ENCODE assay signal across 36 cellular contexts in the genomic region with DNA sequence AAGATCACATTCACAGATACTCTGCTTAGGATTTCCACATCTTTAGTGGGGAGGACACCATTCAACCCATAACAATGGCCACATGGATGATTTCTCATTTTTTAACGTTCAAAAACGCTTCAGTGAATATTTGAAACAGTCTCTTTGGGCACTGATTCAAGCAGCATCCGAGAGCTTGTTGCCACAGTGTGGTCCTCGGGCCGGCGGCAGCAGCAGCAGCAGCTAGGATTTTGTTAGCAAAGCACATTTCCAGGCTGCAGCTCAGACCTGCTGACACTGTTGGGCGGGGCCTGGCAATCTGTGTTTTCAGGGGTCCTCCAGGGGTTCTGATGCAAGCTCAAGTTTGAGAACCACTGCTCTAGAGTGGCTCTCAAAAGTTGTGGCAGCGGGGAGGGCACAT.
"Had no signal": no experiment of that assay in that cellular context is flagged by ENCODE, and none has a peak within 500 bp of the region (broad histone marks: within the 10 kb centered on the region; RNA-seq: fewer than 3 reads in every experiment).

No MANE protein-coding gene starts in this region.

- H3K36me3 ChIP-seq: adrenal gland, brain microvascular endothelial cell, breast epithelium had no signal

- H3K4me3 ChIP-seq: adrenal gland, body of pancreas, breast epithelium had no signal

- H3K27ac ChIP-seq: adrenal gland, body of pancreas, brain microvascular endothelial cell, breast epithelium, VCaP had no signal

- DNase-seq: activated B cell treated with CpG ODN at 0.5 μM for 24 hours; activated CD4-positive, alpha-beta memory T cell treated with anti-CD3 and anti-CD28 coated beads for 36 hours; activated CD4-positive, alpha-beta T cell treated with anti-CD3 and anti-CD28 coated beads for 4 hours; activated CD4-positive, alpha-beta T cell treated with anti-CD3 and anti-CD28 coated beads, Interleukin-2, amount 10 ng/mL, durations not matched to agents 24 days and 14 days; activated CD4-positive, alpha-beta T cell treated with anti-CD3 and anti-CD28 coated beads, Interleukin-2, amount 50 U/mL, for 1 hour; activated CD4-positive, alpha-beta T cell treated with anti-CD3 and anti-CD28 coated beads, Interleukin-2, amount 50 U/mL, for 4 hours; activated CD4-positive, CD25-positive, alpha-beta regulatory T cell treated with anti-CD3 and anti-CD28 coated beads, Interleukin-2, amount 50 U/mL, for 72 hours; activated CD8-positive, alpha-beta memory T cell treated with anti-CD3 and anti-CD28 coated beads, Interleukin-2, amount 50 U/mL, for 4 hours; activated CD8-positive, alpha-beta T cell treated with anti-CD3 and anti-CD28 coated beads for 36 hours; activated effector memory CD4-positive, alpha-beta T cell treated with anti-CD3 and anti-CD28 coated beads, Interleukin-2, amount 50 U/mL, for 16 hours; activated gamma-delta T cell treated with Interleukin-2 at 50 U/mL for 16 hours; activated naive CD4-positive, alpha-beta T cell; activated naive CD4-positive, alpha-beta T cell treated with anti-CD3 and anti-CD28 coated beads for 36 hours; activated naive CD4-positive, alpha-beta T cell treated with anti-CD3 and anti-CD28 coated beads, Interleukin-2, amount 50 U/mL, for 16 hours; activated naive CD8-positive, alpha-beta T cell treated with anti-CD3 and anti-CD28 coated beads for 36 hours; activated T-cell treated with anti-CD3 and anti-CD28 coated beads for 4 hours; activated T-cell treated with anti-CD3 and anti-CD28 coated beads, Interleukin-2, amount 50 U/mL, for 1 hour; activated T-cell treated with anti-CD3 and anti-CD28 coated beads, Interleukin-2, amount 50 U/mL, for 4 hours; activated T-cell treated with anti-CD3 and anti-CD28 coated beads, Interleukin-2, amount 50 U/mL, for 72 hours; adrenal gland; amniotic stem cell; aorta; body of pancreas; brain microvascular endothelial cell; central memory CD4-positive, alpha-beta T cell; T-cell; T-helper 17 cell; T-helper 9 cell had no signal

- H3K27me3 Mint-ChIP-seq: activated B cell treated with CpG ODN at 0.5 μM for 24 hours; activated CD4-positive, alpha-beta memory T cell treated with anti-CD3 and anti-CD28 coated beads for 36 hours; activated CD8-positive, alpha-beta T cell treated with anti-CD3 and anti-CD28 coated beads for 36 hours; activated naive CD8-positive, alpha-beta T cell treated with anti-CD3 and anti-CD28 coated beads for 36 hours; activated T-helper 17 cell treated with anti-CD3 and anti-CD28 coated beads, Interleukin-2, amount 50 U/mL, for 72 hours; T-cell had no signal

- H3K4me3 Mint-ChIP-seq: activated B cell treated with CpG ODN at 0.5 μM for 24 hours; activated CD4-positive, alpha-beta memory T cell treated with anti-CD3 and anti-CD28 coated beads for 36 hours; activated CD4-positive, alpha-beta T cell treated with anti-CD3 and anti-CD28 coated beads, Interleukin-2, amount 10 ng/mL, durations not matched to agents 24 days and 14 days; activated CD8-positive, alpha-beta T cell treated with anti-CD3 and anti-CD28 coated beads for 36 hours; activated naive CD4-positive, alpha-beta T cell treated with anti-CD3 and anti-CD28 coated beads for 36 hours; activated naive CD8-positive, alpha-beta T cell treated with anti-CD3 and anti-CD28 coated beads for 36 hours; activated T-cell treated with anti-CD3 and anti-CD28 coated beads, Interleukin-2, amount 50 U/mL, for 4 hours; activated T-cell treated with anti-CD3 and anti-CD28 coated beads, Interleukin-2, amount 50 U/mL, for 72 hours; activated T-helper 1 cell treated with anti-CD3 and anti-CD28 coated beads, Interleukin-12 subunit alpha, Interleukin-12 subunit beta, Interleukin-2, Interleukin-4 antibody, amounts not matched to agents 30 ng/mL and 10 ng/mL and 1 ng/mL, durations not matched to agents 14 hours and 24 hours and 36 hours; activated T-helper 17 cell treated with anti-CD3 and anti-CD28 coated beads, Interleukin-2, amount 50 U/mL, for 72 hours; T-cell; T-helper 17 cell; T-helper 2 cell treated with Interferon-gamma antibody and Interleukin-4, amounts not matched to agents 5 μg/mL and 100 μg/mL, for 36 hours had no signal

- ATAC-seq: activated CD8-positive, alpha-beta T cell treated with anti-CD3 and anti-CD28 coated beads for 36 hours; activated naive CD4-positive, alpha-beta T cell treated with anti-CD3 and anti-CD28 coated beads, Interleukin-2, amount 50 U/mL, for 72 hours; activated T-cell treated with anti-CD3 and anti-CD28 coated beads, Interleukin-2, amount 50 U/mL, for 4 hours; activated T-cell treated with anti-CD3 and anti-CD28 coated beads, Interleukin-2, amount 50 U/mL, for 72 hours; activated T-helper 17 cell treated with anti-CD3 and anti-CD28 coated beads, Interleukin-2, amount 50 U/mL, for 72 hours; body of pancreas; T-cell; T-helper 17 cell had no signal

- H3K27me3 ChIP-seq: adrenal gland, body of pancreas, brain microvascular endothelial cell, breast epithelium had no signal

- H3K36me3 Mint-ChIP-seq: activated CD4-positive, alpha-beta memory T cell treated with anti-CD3 and anti-CD28 coated beads for 36 hours; activated naive CD4-positive, alpha-beta T cell treated with anti-CD3 and anti-CD28 coated beads, Interleukin-2, amount 50 U/mL, for 72 hours; activated naive CD8-positive, alpha-beta T cell treated with anti-CD3 and anti-CD28 coated beads for 36 hours; T-cell had no signal

- FAIRE-seq: astrocyte, TTC549 had no signal

- H3K4me1 Mint-ChIP-seq: activated CD4-positive, alpha-beta T cell treated with anti-CD3 and anti-CD28 coated beads, Interleukin-2, amount 10 ng/mL, durations not matched to agents 24 days and 14 days; activated T-helper 17 cell treated with anti-CD3 and anti-CD28 coated beads, Interleukin-2, amount 50 U/mL, for 72 hours had no signal

- H3K9me3 ChIP-seq: adrenal gland, body of pancreas, breast epithelium had no signal

- H3K9me3 Mint-ChIP-seq: activated B cell treated with CpG ODN at 0.5 μM for 24 hours; activated CD4-positive, alpha-beta memory T cell treated with anti-CD3 and anti-CD28 coated beads for 36 hours; activated CD4-positive, alpha-beta T cell treated with anti-CD3 and anti-CD28 coated beads, Interleukin-2, amount 10 ng/mL, durations not matched to agents 24 days and 14 days; activated CD8-positive, alpha-beta T cell treated with anti-CD3 and anti-CD28 coated beads for 36 hours; activated naive CD4-positive, alpha-beta T cell treated with anti-CD3 and anti-CD28 coated beads for 36 hours; activated naive CD4-positive, alpha-beta T cell treated with anti-CD3 and anti-CD28 coated beads, Interleukin-2, amount 50 U/mL, for 72 hours; activated naive CD8-positive, alpha-beta T cell treated with anti-CD3 and anti-CD28 coated beads for 36 hours; activated T-cell treated with anti-CD3 and anti-CD28 coated beads, Interleukin-2, amount 50 U/mL, for 4 hours; activated T-cell treated with anti-CD3 and anti-CD28 coated beads, Interleukin-2, amount 50 U/mL, for 72 hours; activated T-helper 1 cell treated with anti-CD3 and anti-CD28 coated beads, Interleukin-12 subunit alpha, Interleukin-12 subunit beta, Interleukin-2, Interleukin-4 antibody, amounts not matched to agents 30 ng/mL and 10 ng/mL and 1 ng/mL, durations not matched to agents 14 hours and 24 hours and 36 hours; activated T-helper 17 cell treated with anti-CD3 and anti-CD28 coated beads, Interleukin-2, amount 50 U/mL, for 72 hours; T-cell; T-helper 2 cell treated with Interferon-gamma antibody and Interleukin-4, amounts not matched to agents 5 μg/mL and 100 μg/mL, for 36 hours had no signal

- H3K4me1 ChIP-seq: adrenal gland, body of pancreas, breast epithelium had no signal

- H3K27ac Mint-ChIP-seq: activated CD4-positive, alpha-beta memory T cell treated with anti-CD3 and anti-CD28 coated beads for 36 hours; activated CD4-positive, alpha-beta T cell treated with anti-CD3 and anti-CD28 coated beads, Interleukin-2, amount 10 ng/mL, durations not matched to agents 24 days and 14 days; activated CD8-positive, alpha-beta T cell treated with anti-CD3 and anti-CD28 coated beads for 36 hours; activated naive CD4-positive, alpha-beta T cell treated with anti-CD3 and anti-CD28 coated beads for 36 hours; activated naive CD8-positive, alpha-beta T cell treated with anti-CD3 and anti-CD28 coated beads for 36 hours; activated T-cell treated with anti-CD3 and anti-CD28 coated beads, Interleukin-2, amount 50 U/mL, for 72 hours; activated T-helper 1 cell treated with anti-CD3 and anti-CD28 coated beads, Interleukin-12 subunit alpha, Interleukin-12 subunit beta, Interleukin-2, Interleukin-4 antibody, amounts not matched to agents 30 ng/mL and 10 ng/mL and 1 ng/mL, durations not matched to agents 14 hours and 24 hours and 36 hours; activated T-helper 17 cell treated with anti-CD3 and anti-CD28 coated beads, Interleukin-2, amount 50 U/mL, for 72 hours; T-cell; T-helper 17 cell; T-helper 2 cell treated with Interferon-gamma antibody and Interleukin-4, amounts not matched to agents 5 μg/mL and 100 μg/mL, for 36 hours had no signal
